27 cellular contexts compared by ENCODE assay signal in genomic region chr9:130088056-130088455, GRCh38. TPM values are rescaled to one million over a fixed set of nuclear protein-coding genes. Genes with fewer than 3 reads are reported as not detected.
DNase-seq lines count a peak whose midpoint lies in the region; ATAC-seq and TF ChIP-seq lines count a peak whose summit lies in the region.
"Had no signal": no experiment of that assay in that cellular context is flagged by ENCODE, and none has a peak within 500 bp of the region (broad histone marks: within the 10 kb centered on the region; RNA-seq: fewer than 3 reads in every experiment).

No MANE protein-coding gene starts in this region.

- H3K27me3 Mint-ChIP-seq in CD4-positive, alpha-beta memory T cell = no peaks in the 10 kb centered on the region
- H3K27me3 Mint-ChIP-seq in endothelial cell (ENCODE audit: unreplicated experiment) = no peaks in the 10 kb centered on the region
- H3K27me3 Mint-ChIP-seq: activated CD4-positive, alpha-beta T cell treated with anti-CD3 and anti-CD28 coated beads, Interleukin-2, amount 10 ng/mL, durations not matched to agents 24 days and 14 days; memory B cell had no signal

- POLR2A ChIA-PET in CD4-positive, alpha-beta memory T cell (lab: Charles Lee; ENCODE audit: partially characterized antibody) = no interaction called here

- no peak overlapping the region for H3K4me3 Mint-ChIP-seq in CD4-positive, alpha-beta memory T cell
- H3K4me3 Mint-ChIP-seq in endothelial cell (ENCODE audit: unreplicated experiment) = no peak overlapping the region
- H3K4me3 Mint-ChIP-seq: activated CD4-positive, alpha-beta T cell treated with anti-CD3 and anti-CD28 coated beads, Interleukin-2, amount 10 ng/mL, durations not matched to agents 24 days and 14 days; memory B cell had no signal

- H3K9me3 ChIP-seq in CD4-positive, alpha-beta memory T cell (ENCODE audit: control insufficient read depth in 1 of 2, low read length in 2 of 2) = no peaks in the 10 kb centered on the region
- no peaks in the 10 kb centered on the region for H3K9me3 ChIP-seq in SK-N-MC (ENCODE audit: low read depth, low read length)
- H3K9me3 ChIP-seq: BLaER1, tibial artery had no signal

- intact Hi-C loops in CD4-positive, alpha-beta memory T cell (cut with micrococcal nuclease) = no loop called here
- intact Hi-C loops in left ventricle myocardium superior (cut with micrococcal nuclease) = no loop called here

- ATAC-seq in GM19463 (IDR thresholded peaks at IDR 0.05; ENCODE audit: unreplicated experiment) (no peak), left ventricle myocardium superior (no peak)
- ATAC-seq: left cardiac atrium had no signal

- H3K4me1 ChIP-seq in CD4-positive, alpha-beta memory T cell (ENCODE audit: insufficient read depth, low read length) = no peaks in the 10 kb centered on the region
- H3K4me1 ChIP-seq: tibial artery had no signal

- H3K36me3 ChIP-seq in CD4-positive, alpha-beta memory T cell (ENCODE audit: insufficient read depth, low read length) = peaks cover 13% of the 10 kb centered on the region
- H3K36me3 ChIP-seq in SK-N-MC (ENCODE audit: insufficient read depth, low read length) = peaks cover 30% of the 10 kb centered on the region

- no peak for TF ChIP-seq CTCF in endothelial cell (IDR thresholded peaks at IDR 0.05; ENCODE audit: unreplicated experiment)

- no peaks in the 10 kb centered on the region for H3K9me3 Mint-ChIP-seq in CD4-positive, alpha-beta memory T cell
- H3K9me3 Mint-ChIP-seq in endothelial cell (ENCODE audit: unreplicated experiment) = no peaks in the 10 kb centered on the region
- H3K9me3 Mint-ChIP-seq: activated CD4-positive, alpha-beta T cell treated with anti-CD3 and anti-CD28 coated beads, Interleukin-2, amount 10 ng/mL, durations not matched to agents 24 days and 14 days; memory B cell had no signal

- DNase-seq in CD4-positive, alpha-beta memory T cell = no peak
- DNase-seq in SK-N-MC (ENCODE audit: low read depth, low spot score) (no peak), endothelial cell (ENCODE audit: low spot score) (no peak), putamen (ENCODE audit: low spot score) (peak; percentile 37), left ventricle myocardium superior (no peak), UCSD-AML1 (lab: John Stamatoyannopoulos, UW; ENCODE audit: unreplicated experiment) (no peak)
- no peak for DNase-seq in activated CD4-positive, alpha-beta T cell treated with anti-CD3 and anti-CD28 coated beads for 1 hour
- DNase-seq: ACHN; activated CD4-positive, alpha-beta T cell treated with anti-CD3 and anti-CD28 coated beads, Interleukin-2, amount 10 ng/mL, durations not matched to agents 24 days and 14 days; brain microvascular endothelial cell; EL; glutamatergic neuron; IMR-90; left cardiac atrium; NCI-H1092; NCI-H2029 treated with DMSO at 0.1 percent for 48 hours; NCI-H226; NCI-H748 treated with DMSO at 0.1 percent for 48 hours; retina; stimulated activated CD4-positive, alpha-beta T cell treated with anti-CD3 and anti-CD28 coated beads, Interleukin-2, amount 100 ng/mL, for 48 hours; stimulated activated naive CD4-positive, alpha-beta T cell; tibial artery had no signal

- H3K27ac ChIP-seq in CD4-positive, alpha-beta memory T cell (ENCODE audit: low read depth, low read length) = no peak overlapping the region
- H3K27ac ChIP-seq in SK-N-MC = peak overlapping the region; percentile 54
- H3K27ac ChIP-seq: BLaER1, brain microvascular endothelial cell, coronary artery, tibial artery, VCaP had no signal

- H3K9ac ChIP-seq in SK-N-MC (ENCODE audit: insufficient read length) = peak overlapping the region; percentile 20
- H3K9ac ChIP-seq: BLaER1 had no signal

- CTCF ChIA-PET in CD4-positive, alpha-beta memory T cell (lab: Charles Lee; ENCODE audit: partially characterized antibody) = interaction anchor here (1.6 kb wide), 1 partner anchor 350 kb away, joined by 4 read pairs; no protein-coding TSS in a partner anchor

- H3K27me3 ChIP-seq in CD4-positive, alpha-beta memory T cell (ENCODE audit: insufficient read depth, low read length) = no peaks in the 10 kb centered on the region
- H3K27me3 ChIP-seq: BLaER1, brain microvascular endothelial cell, tibial artery had no signal

- H3K4me1 Mint-ChIP-seq in CD4-positive, alpha-beta memory T cell = peaks cover 0 to 3% (median 0%) of the 10 kb centered on the region in 4 donors
- H3K4me1 Mint-ChIP-seq in endothelial cell (ENCODE audit: unreplicated experiment) = no peaks in the 10 kb centered on the region
- H3K4me1 Mint-ChIP-seq: activated CD4-positive, alpha-beta T cell treated with anti-CD3 and anti-CD28 coated beads, Interleukin-2, amount 10 ng/mL, durations not matched to agents 24 days and 14 days; memory B cell had no signal

- peaks cover 37 to 53% of the 10 kb centered on the region in 2 donors for H3K36me3 Mint-ChIP-seq in CD4-positive, alpha-beta memory T cell
- peaks cover 30% of the 10 kb centered on the region for H3K36me3 Mint-ChIP-seq in endothelial cell (ENCODE audit: low read depth, unreplicated experiment)

- no peak overlapping the region for H3K4me3 ChIP-seq in CD4-positive, alpha-beta memory T cell (ENCODE audit: low read length in 2 of 2)
- no peak overlapping the region for H3K4me3 ChIP-seq in SK-N-MC
- H3K4me3 ChIP-seq: BLaER1, coronary artery, tibial artery had no signal

- H3K27ac Mint-ChIP-seq in CD4-positive, alpha-beta memory T cell = peak overlapping the region in 4 of 7 donors; percentile 12 to 49 (median 32)
- peak overlapping the region; percentile 11 for H3K27ac Mint-ChIP-seq in endothelial cell (ENCODE audit: unreplicated experiment)
- H3K27ac Mint-ChIP-seq: activated CD4-positive, alpha-beta T cell treated with anti-CD3 and anti-CD28 coated beads, Interleukin-2, amount 10 ng/mL, durations not matched to agents 24 days and 14 days; memory B cell had no signal

RNA-seq across cellular contexts. Expression of gene GPR107, which starts 34.4 kb away (rescaled TPM):
- 10 to 100 TPM; 23.8 to 24.4 TPM for total RNA-seq in CD4-positive, alpha-beta memory T cell
- polyA plus RNA-seq in CD4-positive, alpha-beta memory T cell = 1 to 10 TPM; 2.2 to 3.3 TPM
- total RNA-seq in endothelial cell (ENCODE audit: unreplicated experiment) = 63.5 TPM
- total RNA-seq in left ventricle myocardium superior = 21.1 TPM

RNA-seq across cellular contexts. Expression of gene FNBP1, which starts 45.1 kb away (rescaled TPM):
- total RNA-seq in CD4-positive, alpha-beta memory T cell = 100 to 1,000 TPM; 197 to 202 TPM
- 100 to 1,000 TPM; 143 to 165 TPM for polyA plus RNA-seq in CD4-positive, alpha-beta memory T cell
- total RNA-seq in endothelial cell (ENCODE audit: unreplicated experiment) (119 TPM), left ventricle myocardium superior (23.7 TPM)
